Comparison of ENCODE assay signal across 15 cellular contexts in genomic region chr2:176174382-176174834, GRCh38. TPM values are rescaled to one million over a fixed set of nuclear protein-coding genes. Genes with fewer than 3 reads are reported as not detected.
DNase-seq lines count a peak whose midpoint lies in the region; ATAC-seq, FAIRE-seq and TF ChIP-seq lines count a peak whose summit lies in the region.
"Had no signal": no experiment of that assay in that cellular context is flagged by ENCODE, and none has a peak within 500 bp of the region (broad histone marks: within the 10 kb centered on the region; RNA-seq: fewer than 3 reads in every experiment).

No MANE protein-coding gene starts in this region.

- peak; percentile 20 for ATAC-seq in mucosa of descending colon
- no peak for ATAC-seq in GM18873 (IDR thresholded peaks at IDR 0.05; ENCODE audit: low FRiP score, unreplicated experiment)
- ATAC-seq: activated CD4-positive, CD25-positive, alpha-beta regulatory T cell treated with anti-CD3 and anti-CD28 coated beads, Interleukin-2, amount 50 U/mL, for 24 hours; right cardiac atrium; Right ventricle myocardium inferior had no signal

- H3K36me3 ChIP-seq in mucosa of descending colon (ENCODE audit: low read depth): no peaks in the 10 kb centered on the region
- H3K36me3 ChIP-seq: tibial artery had no signal

- intact Hi-C loops in dorsolateral prefrontal cortex (cut with DNase I): loop anchor here (2.0 to 10.0 kb wide), 2 partner anchors 14 to 280 kb away; partner anchors contain the start of gene HOXD1 (in 2 of the 2)
- intact Hi-C loops in mucosa of descending colon (cut with DNase I, micrococcal nuclease): no loop called here

- FAIRE-seq in D721Med (lab: Jason Lieb, UNC): peak; percentile 6
- FAIRE-seq: colon had no signal

- DNase-seq in D721Med (ENCODE audit: insufficient read length, low spot score) (peak; percentile 91), NCI-H524 treated with DMSO at 0.1 percent for 48 hours (lab: John Stamatoyannopoulos, UW) (peak; percentile 80), dorsolateral prefrontal cortex (no peak), mucosa of descending colon (peak in 1 of 3 donors; percentile 37), DMS79 (lab: John Stamatoyannopoulos, UW) (no peak), HCEC 1CT (no peak), cerebellum (ENCODE audit: low spot score) (no peak)
- DNase-seq: NCI-H187 treated with DMSO at 0.1 percent for 48 hours, right cardiac atrium, tibial artery had no signal

- peak overlapping the region in 42 of 59 donors; percentile 0 to 62 (median 33) for H3K4me3 ChIP-seq in dorsolateral prefrontal cortex
- no peak overlapping the region for H3K4me3 ChIP-seq in mucosa of descending colon
- H3K4me3 ChIP-seq: tibial artery had no signal

- TF ChIP-seq CTCF in D721Med (IDR thresholded peaks at IDR 0.05; ENCODE audit: insufficient read depth, missing control alignments) (no peak), dorsolateral prefrontal cortex (IDR thresholded peaks at IDR 0.05 in 54 of 56, conservative IDR thresholded peaks at IDR 0.05 in 2 of 56; ENCODE audit: low read depth in 1 of 56, partially characterized antibody in 56 of 56) (peak in 4 of 56 donors; percentile 0 to 27 (median 6)), mucosa of descending colon (IDR thresholded peaks at IDR 0.05) (no peak)

- peaks cover 19% of the 10 kb centered on the region for H3K4me1 ChIP-seq in mucosa of descending colon (ENCODE audit: low read depth)

- no peaks in the 10 kb centered on the region for H3K9me3 ChIP-seq in mucosa of descending colon
- H3K9me3 ChIP-seq: tibial artery had no signal

- peak overlapping the region in 54 of 59 donors; percentile 23 to 95 (median 82) for H3K27ac ChIP-seq in dorsolateral prefrontal cortex
- H3K27ac ChIP-seq: tibial artery had no signal

- peaks cover 18 to 100% (median 99%) of the 10 kb centered on the region in 45 donors for H3K27me3 ChIP-seq in dorsolateral prefrontal cortex

RNA-seq across cellular contexts. Expression of gene HOXD1, which starts 14.1 kb away (rescaled TPM):
- total RNA-seq in dorsolateral prefrontal cortex: 1 to 10 TPM in 81 of 120 experiments, under 1 TPM in 32, not detected in 7; 0.23 to 9.3 (median 1.6) TPM
- 1 to 10 TPM; 2.2 to 5.9 (median 4.6) TPM for total RNA-seq in mucosa of descending colon
- total RNA-seq in cerebellum: not detected
- total RNA-seq: HT1080, right cardiac atrium, Right ventricle myocardium inferior had no signal

RNA-seq across cellular contexts. Expression of gene HOXD3, which starts 17.3 kb away (rescaled TPM):
- 1 to 10 TPM in 1 of 120 experiments, under 1 TPM in 43, not detected in 76; 0.19 to 1.1 (median 0.33) TPM for total RNA-seq in dorsolateral prefrontal cortex
- total RNA-seq in mucosa of descending colon: 1 to 10 TPM; 5.8 to 7.0 (median 6.0) TPM
- not detected for total RNA-seq in cerebellum
- total RNA-seq: HT1080, right cardiac atrium had no signal

RNA-seq across cellular contexts. Expression of gene HOXD4, which starts 23.1 kb away (rescaled TPM):
- not detected for total RNA-seq in dorsolateral prefrontal cortex
- 1 to 10 TPM; 4.7 to 6.5 (median 5.9) TPM for total RNA-seq in mucosa of descending colon
- total RNA-seq in cerebellum: not detected
- total RNA-seq: HT1080, right cardiac atrium, Right ventricle myocardium inferior had no signal

RNA-seq across cellular contexts. Expression of gene HOXD8, which starts 44.9 kb away (rescaled TPM):
- not detected for total RNA-seq in dorsolateral prefrontal cortex
- 10 to 100 TPM in 1 of 3 donors, 1 to 10 TPM in 2; 4.9 to 13.8 (median 5.6) TPM for total RNA-seq in mucosa of descending colon
- not detected for total RNA-seq in cerebellum

RNA-seq across cellular contexts. Expression of gene HOXD9, which starts 51.9 kb away (rescaled TPM):
- total RNA-seq in dorsolateral prefrontal cortex (under 1 TPM in 1 of 120 experiments, not detected in 119; 0.23 TPM), mucosa of descending colon (1 to 10 TPM; 2.1 to 5.6 (median 2.2) TPM), cerebellum (not detected)
- total RNA-seq: right cardiac atrium, Right ventricle myocardium inferior had no signal

Comparison
In these comparisons a context has a peak if more than half of its experiments do, and no peak if none do; other contexts are left out.
1. DNase-seq: peak in D721Med (single experiment) and NCI-H524 treated with DMSO at 0.1 percent for 48 hours (single experiment); none in dorsolateral prefrontal cortex (0 of 10), DMS79 (single experiment), HCEC 1CT (single experiment) and cerebellum (single experiment).
2. intact Hi-C loops: an anchor here in dorsolateral prefrontal cortex (2.0 to 10.0 kb wide); none called in mucosa of descending colon.